ENCODE assay signal across 8 cellular contexts in genomic region chr12:19439059-19440018, GRCh38. TPM values are rescaled to one million over a fixed set of nuclear protein-coding genes. Genes with fewer than 3 reads are reported as not detected.
DNase-seq lines count a peak whose midpoint lies in the region; ATAC-seq and TF ChIP-seq lines count a peak whose summit lies in the region.

Gene AEBP2 (plus strand): TSS chr12:19439492. CDS start chr12:19439700, 208 bp downstream.

- TF ChIP-seq CTCF in AG09309 (IDR thresholded peaks at IDR 0.05; ENCODE audit: control insufficient read depth, insufficient read depth, low read depth, low read length, missing control alignments) (no peak), kidney epithelial cell (IDR thresholded peaks at IDR 0.05; ENCODE audit: insufficient read depth, low read length, poor library complexity, severe bottlenecking) (no peak)

- no peaks in the 10 kb centered on the region for H3K36me3 ChIP-seq in kidney epithelial cell (ENCODE audit: control insufficient read depth, insufficient read depth, low read length)

- H3K27me3 ChIP-seq in kidney epithelial cell (ENCODE audit: control insufficient read depth, insufficient read depth, low read length), result no peaks in the 10 kb centered on the region

- peak; percentile 85 for ATAC-seq in HG03175 (IDR thresholded peaks at IDR 0.05; ENCODE audit: unreplicated experiment)

- in situ Hi-C loops in GM18951 (cut with MboI; ENCODE audit: low sequenced_read_pairs, unreplicated experiment), result no loop called here

- DNase-seq in AG09309 (ENCODE audit: low read depth) (peak; percentile 81), NCI-H460 (ENCODE audit: extremely low read depth, low read depth) (peak; percentile 79), cerebellar nuclear complex (lab: John Stamatoyannopoulos, UW) (peak; percentile 30 to 41), kidney epithelial cell (ENCODE audit: low read depth) (peak; percentile 69)
- peak; percentile 93 for DNase-seq in activated CD4-positive, alpha-beta T cell treated with anti-CD3 and anti-CD28 coated beads for 1 hour
- DNase-seq in stimulated activated CD4-positive, alpha-beta T cell treated with anti-CD3 and anti-CD28 coated beads, Interleukin-15, amount 100 ng/mL, for 24 hours, result peak; percentile 87

- TF ChIP-seq POLR2A in GM18951 (IDR thresholded peaks at IDR 0.05; ENCODE audit: extremely low read depth, insufficient read depth, insufficient read length), result peak; percentile 68

- H3K4me3 ChIP-seq in AG09309 (ENCODE audit: control insufficient read depth, low read depth, low read length), result peak within 1 kb of the TSS; percentile 84
- peak within 1 kb of the TSS; percentile 99 for H3K4me3 ChIP-seq in kidney epithelial cell (ENCODE audit: low read depth, low read length)

RNA-seq across cellular contexts. Expression of gene AEBP2, which starts in this region (rescaled TPM):
- 10.1 and 11.2 TPM in 2 replicates for total RNA-seq in NCI-H460 (2014; rRNA removed; shearing (Covaris generic))
- polyA plus RNA-seq in NCI-H460 (2014; cell fraction: nucleus; rRNA removed), result 7.0 and 9.7 TPM in 2 replicates
- 11.9 and 12.5 TPM in 2 replicates for total RNA-seq in kidney epithelial cell

Comparison
In these comparisons a context has a peak if more than half of its experiments do, and no peak if none do; other contexts are left out.
1. Peak in every context shown above with its lines: DNase-seq, ATAC-seq and H3K4me3 ChIP-seq.
2. DNase-seq: peak in every context shown above with its lines; median percentile 93 in activated CD4-positive, alpha-beta T cell treated with anti-CD3 and anti-CD28 coated beads for 1 hour; 87 in stimulated activated CD4-positive, alpha-beta T cell treated with anti-CD3 and anti-CD28 coated beads, Interleukin-15, amount 100 ng/mL, for 24 hours; 81 in AG09309; 79 in NCI-H460; 69 in kidney epithelial cell; 36 in cerebellar nuclear complex.